In genomic region chr10:100968037-100968736, GRCh38 we compare ENCODE assay signal across 1 cellular context.
TF ChIP-seq lines count a peak whose summit lies in the region.

No MANE protein-coding gene starts in this region.

TF ChIP-seq in H1, 55 proteins besides CTCF, POLR2A, EP300 and RAD21:
- TF ChIP-seq CBX5 (IDR thresholded peaks at IDR 0.05; ENCODE audit: low read depth, low read length) = no peak
- TF ChIP-seq SUZ12 (IDR thresholded peaks at IDR 0.05; ENCODE audit: low read length) = no peak
- TF ChIP-seq SIN3A (conservative IDR thresholded peaks at IDR 0.05 in 1 of 2, IDR thresholded peaks at IDR 0.05 in 1 of 2; ENCODE audit: low read depth in 1 of 2, low read length in 2 of 2) = no peak
- TF ChIP-seq TAF7 (optimal IDR thresholded peaks at IDR 0.05; ENCODE audit: borderline replicate concordance, low read depth, low read length) = no peak
- no peak for TF ChIP-seq BACH1 (IDR thresholded peaks at IDR 0.05; ENCODE audit: low read length)
- no peak for TF ChIP-seq SIX5 (IDR thresholded peaks at IDR 0.05; ENCODE audit: low read depth, low read length)
- no peak for TF ChIP-seq JUND (IDR thresholded peaks at IDR 0.05; ENCODE audit: low read length)
- TF ChIP-seq CTBP2 (IDR thresholded peaks at IDR 0.05; ENCODE audit: borderline replicate concordance, insufficient read depth, insufficient read length, low read length) = no peak
- TF ChIP-seq CBX8 (IDR thresholded peaks at IDR 0.05; ENCODE audit: borderline replicate concordance, low read depth, low read length) = no peak
- TF ChIP-seq SRF (IDR thresholded peaks at IDR 0.05; ENCODE audit: low read depth, low read length) = no peak
- TF ChIP-seq POLR2AphosphoS5 (IDR thresholded peaks at IDR 0.05; ENCODE audit: low read depth, low read length) = no peak
- TF ChIP-seq TCF12 (IDR thresholded peaks at IDR 0.05; ENCODE audit: low read depth, low read length) = no peak
- no peak for TF ChIP-seq SP1 (IDR thresholded peaks at IDR 0.05; ENCODE audit: low read depth, low read length)
- TF ChIP-seq KDM5A (IDR thresholded peaks at IDR 0.05; ENCODE audit: low read length) = no peak
- no peak for TF ChIP-seq FOSL1 (IDR thresholded peaks at IDR 0.05; ENCODE audit: insufficient read depth, low read depth, low read length)
